In the genomic region with DNA sequence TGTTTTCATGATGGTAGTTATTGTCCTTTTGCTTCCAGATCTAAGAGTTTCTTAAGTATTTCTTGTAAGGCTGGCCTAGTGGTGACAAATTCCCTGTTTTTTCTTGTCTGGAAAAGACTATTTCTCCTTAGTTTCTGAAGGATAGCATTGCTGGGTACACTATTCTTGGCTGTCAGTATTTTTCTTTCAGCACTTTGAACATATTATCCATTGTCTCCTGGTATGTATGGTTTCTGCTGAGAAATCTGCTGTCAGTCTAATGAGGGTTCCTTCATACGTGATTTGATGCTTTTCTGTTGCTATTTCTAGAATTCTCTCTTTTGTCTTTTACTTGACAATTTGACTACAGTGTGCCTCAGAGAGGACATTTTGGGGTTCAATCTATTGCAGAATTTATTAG, we compare ENCODE assay signal across 22 cellular contexts.
"Had no signal": no experiment of that assay in that cellular context is flagged by ENCODE, and none has a peak within 500 bp of the region (broad histone marks: within the 10 kb centered on the region; RNA-seq: fewer than 3 reads in every experiment).

No MANE protein-coding gene starts in this region.

- H3K4me2 ChIP-seq: SK-N-SH had no signal

- H3K4me1 ChIP-seq: adrenal gland had no signal

- H3K27ac Mint-ChIP-seq: activated CD4-positive, alpha-beta memory T cell treated with anti-CD3 and anti-CD28 coated beads, Interleukin-2, amount 10 ng/mL, durations not matched to agents 7 days and 5 days; activated CD4-positive, alpha-beta T cell treated with anti-CD3 and anti-CD28 coated beads for 36 hours; activated naive CD8-positive, alpha-beta T cell treated with anti-CD3 and anti-CD28 coated beads, Interleukin-2, amount 10 ng/mL, durations not matched to agents 7 days and 5 days had no signal

- H3K36me3 ChIP-seq: adrenal gland had no signal

- H3K9ac ChIP-seq: SK-N-SH had no signal

- ATAC-seq: activated CD4-positive, alpha-beta T cell treated with anti-CD3 and anti-CD28 coated beads for 36 hours; Panc1; Right ventricle myocardium inferior had no signal

- H3K36me3 Mint-ChIP-seq: activated naive CD8-positive, alpha-beta T cell treated with anti-CD3 and anti-CD28 coated beads, Interleukin-2, amount 10 ng/mL, durations not matched to agents 7 days and 5 days had no signal

- H3K4me1 Mint-ChIP-seq: activated CD4-positive, alpha-beta memory T cell treated with anti-CD3 and anti-CD28 coated beads, Interleukin-2, amount 10 ng/mL, durations not matched to agents 7 days and 5 days; activated CD4-positive, alpha-beta T cell treated with anti-CD3 and anti-CD28 coated beads for 36 hours; activated naive CD8-positive, alpha-beta T cell treated with anti-CD3 and anti-CD28 coated beads, Interleukin-2, amount 10 ng/mL, durations not matched to agents 7 days and 5 days had no signal

- DNase-seq: activated CD4-positive, alpha-beta memory T cell treated with anti-CD3 and anti-CD28 coated beads, Interleukin-2, amount 10 ng/mL, durations not matched to agents 7 days and 5 days; activated CD4-positive, alpha-beta T cell treated with anti-CD3 and anti-CD28 coated beads for 36 hours; activated CD4-positive, alpha-beta T cell treated with anti-CD3 and anti-CD28 coated beads, Interleukin-2, amount 50 U/mL, for 1 hour; activated naive CD4-positive, alpha-beta T cell treated with anti-CD3 and anti-CD28 coated beads, Interleukin-2, amount 50 U/mL, for 16 hours; activated naive CD8-positive, alpha-beta T cell treated with anti-CD3 and anti-CD28 coated beads, Interleukin-2, amount 10 ng/mL, durations not matched to agents 7 days and 5 days; adrenal gland; anterior cingulate cortex; cerebellar nuclear complex; NCI-H1048; NCI-H1417; NCI-H1930; NCI-H2107; NCI-H2171 treated with DMSO at 0.1 percent for 48 hours; NCI-H226; NCI-H526; NCI-H82; RPMI8226; SK-N-SH; T-helper 1 cell had no signal

- H3K4me3 ChIP-seq: adrenal gland had no signal

- H3K27me3 ChIP-seq: adrenal gland had no signal

- H3K9me2 ChIP-seq: SK-N-SH had no signal

- H3K9me3 ChIP-seq: adrenal gland, SK-N-SH had no signal

- H3K4me3 Mint-ChIP-seq: activated CD4-positive, alpha-beta memory T cell treated with anti-CD3 and anti-CD28 coated beads, Interleukin-2, amount 10 ng/mL, durations not matched to agents 7 days and 5 days; activated CD4-positive, alpha-beta T cell treated with anti-CD3 and anti-CD28 coated beads for 36 hours; activated naive CD8-positive, alpha-beta T cell treated with anti-CD3 and anti-CD28 coated beads, Interleukin-2, amount 10 ng/mL, durations not matched to agents 7 days and 5 days had no signal

- H3K27ac ChIP-seq: adrenal gland, VCaP had no signal

- H3K27me3 Mint-ChIP-seq: activated CD4-positive, alpha-beta T cell treated with anti-CD3 and anti-CD28 coated beads for 36 hours; activated naive CD8-positive, alpha-beta T cell treated with anti-CD3 and anti-CD28 coated beads, Interleukin-2, amount 10 ng/mL, durations not matched to agents 7 days and 5 days had no signal
